1 cellular context compared by ENCODE assay signal in genomic region chr3:143119009-143119914, GRCh38.
TF ChIP-seq lines count a peak whose summit lies in the region.

Gene CHST2, plus strand, starts transcription at chr3:143119771. Its CDS starts 1,046 bp downstream, at chr3:143120817.

TF ChIP-seq in K562, 482 proteins besides CTCF, POLR2A, EP300 and RAD21 (continued from another document):
- no peak for TF ChIP-seq CEBPG (CRISPR knock-in tag; IDR thresholded peaks at IDR 0.05)
- no peak for TF ChIP-seq CEBPG (tag; conservative IDR thresholded peaks at IDR 0.05 in 1 of 2, IDR thresholded peaks at IDR 0.05 in 1 of 2)
- TF ChIP-seq GABPB1 (CRISPR knock-in tag; IDR thresholded peaks at IDR 0.05) = peak; percentile 54; the same call in 1 of the 2 replicates
- TF ChIP-seq GTF2F1 (IDR thresholded peaks at IDR 0.05; ENCODE audit: low read depth, low read length) = no peak
- TF ChIP-seq HDAC3 (IDR thresholded peaks at IDR 0.05; ENCODE audit: borderline replicate concordance, partially characterized antibody) = peak; percentile 42
- peak; percentile 40; the same call in 1 of the 2 replicates for TF ChIP-seq NBN (IDR thresholded peaks at IDR 0.05; ENCODE audit: low read depth)
- peak; percentile 51 for TF ChIP-seq CCNT2 (IDR thresholded peaks at IDR 0.05; ENCODE audit: borderline replicate concordance, extremely low read depth, insufficient read length, low read depth, low read length)
- TF ChIP-seq KDM5B (IDR thresholded peaks at IDR 0.05; ENCODE audit: insufficient replicate concordance, low read depth, low read length) = peak; percentile 53
- no peak for TF ChIP-seq ZNF444 (CRISPR knock-in tag; IDR thresholded peaks at IDR 0.05)
- no peak for TF ChIP-seq PRMT5 (CRISPR knock-in tag; IDR thresholded peaks at IDR 0.05)
- peak; percentile 48 for TF ChIP-seq CREB1 (IDR thresholded peaks at IDR 0.05)
- no peak; the same call in 1 of the 2 replicates for TF ChIP-seq CREB1 (CRISPR knock-in tag; IDR thresholded peaks at IDR 0.05)
- TF ChIP-seq HNRNPL (IDR thresholded peaks at IDR 0.05; ENCODE audit: low read depth, low read length) = 0 out of 2 replicates have a peak, but pooled peaks have one; percentile 14
- TF ChIP-seq SPI1 (IDR thresholded peaks at IDR 0.05; ENCODE audit: borderline replicate concordance, low read depth, low read length) = 0 out of 2 replicates have a peak, but pooled peaks have one; percentile 28
- peak in 1 of 2 experiments; percentile 1; a peak in 1 of 4 replicates for TF ChIP-seq ZNF639 (CRISPR knock-in tag; conservative IDR thresholded peaks at IDR 0.05 in 1 of 2, IDR thresholded peaks at IDR 0.05 in 1 of 2)
- TF ChIP-seq POLR2AphosphoS5 (IDR thresholded peaks at IDR 0.05; ENCODE audit: control insufficient read depth, insufficient read depth, low read depth, low read length) = peak; percentile 75
- TF ChIP-seq HES1 (IDR thresholded peaks at IDR 0.05; ENCODE audit: low read depth) = no peak
- no peak for TF ChIP-seq ZNF184 (CRISPR knock-in tag; IDR thresholded peaks at IDR 0.05)
- peak; percentile 68 for TF ChIP-seq BRD9 (IDR thresholded peaks at IDR 0.05; ENCODE audit: low read depth, partially characterized antibody)
- TF ChIP-seq FOXP1 (CRISPR knock-in tag; IDR thresholded peaks at IDR 0.05) = 0 out of 2 replicates have a peak, but pooled peaks have one; percentile 34
- TF ChIP-seq THAP7 (CRISPR knock-in tag; IDR thresholded peaks at IDR 0.05) = 0 out of 2 replicates have a peak, but pooled peaks have one; percentile 18
- no peak for TF ChIP-seq ARHGAP35 (IDR thresholded peaks at IDR 0.05; ENCODE audit: partially characterized antibody)
- TF ChIP-seq ZFX (CRISPR knock-in tag; IDR thresholded peaks at IDR 0.05) = peak; percentile 67
- peak; percentile 44; the same call in 1 of the 2 replicates for TF ChIP-seq TAF7 (tag; IDR thresholded peaks at IDR 0.05)
- no peak for TF ChIP-seq ZC3H11A (IDR thresholded peaks at IDR 0.05; ENCODE audit: low read depth, low read length)
- TF ChIP-seq RCOR1 (IDR thresholded peaks at IDR 0.05; ENCODE audit: borderline replicate concordance in 1 of 2, low read depth in 2 of 2, low read length in 2 of 2) = peak in 1 of 2 experiments; percentile 16; a peak in 2 of 4 replicates
- peak; percentile 74 for TF ChIP-seq L3MBTL2 (IDR thresholded peaks at IDR 0.05)
- TF ChIP-seq SP1 (CRISPR knock-in tag; IDR thresholded peaks at IDR 0.05) = peak; percentile 34; the same call in 1 of the 2 replicates
- TF ChIP-seq PBX2 (CRISPR knock-in tag; IDR thresholded peaks at IDR 0.05; ENCODE audit: low read depth) = peak; percentile 72
- peak; percentile 94 for TF ChIP-seq PBX2 (tag; conservative IDR thresholded peaks at IDR 0.05; ENCODE audit: low read depth)
- TF ChIP-seq KLF16 (IDR thresholded peaks at IDR 0.05) = no peak
- peak; percentile 56; the same call in 1 of the 2 replicates for TF ChIP-seq ARID1B (IDR thresholded peaks at IDR 0.05)
- TF ChIP-seq RBM17 (IDR thresholded peaks at IDR 0.05; ENCODE audit: borderline replicate concordance, low read depth, low read length) = no peak
- TF ChIP-seq HBP1 (CRISPR knock-in tag; IDR thresholded peaks at IDR 0.05) = 0 out of 2 replicates have a peak, but pooled peaks have one; percentile 61
- peak; percentile 73 for TF ChIP-seq NR2C1 (IDR thresholded peaks at IDR 0.05)
- peak; percentile 79 for TF ChIP-seq NR2C1 (tag; IDR thresholded peaks at IDR 0.05)
- TF ChIP-seq ZFPM2 (CRISPR knock-in tag; IDR thresholded peaks at IDR 0.05) = 0 out of 2 replicates have a peak, but pooled peaks have one; percentile 58
- no peak for TF ChIP-seq ATF1 (CRISPR knock-in tag; IDR thresholded peaks at IDR 0.05)
- peak; percentile 78 for TF ChIP-seq ATF1 (tag; IDR thresholded peaks at IDR 0.05)
